ENCODE assay signal across 15 cellular contexts in genomic region chr5:172662596-172662995, GRCh38. TPM values are rescaled to one million over a fixed set of nuclear protein-coding genes. Genes with fewer than 3 reads are reported as not detected.
DNase-seq lines count a peak whose midpoint lies in the region; ATAC-seq and TF ChIP-seq lines count a peak whose summit lies in the region.
"Had no signal": no experiment of that assay in that cellular context is flagged by ENCODE, and none has a peak within 500 bp of the region (broad histone marks: within the 10 kb centered on the region; RNA-seq: fewer than 3 reads in every experiment).

No MANE protein-coding gene starts in this region.

- 91% methylated on average over 2 of the region's 2 CpGs for WGBS in mesenchymal stem cell

- peaks cover 99% of the 10 kb centered on the region for H4K20me1 ChIP-seq in BLaER1

- H3K4me3 ChIP-seq in BLaER1 (no peak overlapping the region), mesenchymal stem cell (ENCODE audit: insufficient read depth in 1 of 2, low read depth in 1 of 2, low read length in 2 of 2) (no peak overlapping the region), tibial artery (no peak overlapping the region)
- H3K4me3 ChIP-seq: PC-9 had no signal

- H3K9me3 ChIP-seq in BLaER1 (no peaks in the 10 kb centered on the region), mesenchymal stem cell (ENCODE audit: control insufficient read depth, low read length) (no peaks in the 10 kb centered on the region), tibial artery (no peaks in the 10 kb centered on the region)

- peak overlapping the region; percentile 27; the same call in 1 of the 2 replicates for H3K9ac ChIP-seq in BLaER1
- no peak overlapping the region for H3K9ac ChIP-seq in mesenchymal stem cell (ENCODE audit: low read length)

- peak overlapping the region in 1 of 2 experiments; percentile 19 for H3K4ac ChIP-seq in mesenchymal stem cell (ENCODE audit: low read depth in 1 of 2, low read length in 2 of 2)

- CTCF ChIA-PET in RWPE1 (lab: Yijun Ruan, JAX): no interaction called here

- DNase-seq in RWPE1 (ENCODE audit: low spot score) (no peak), mesenchymal stem cell (no peak), tibial artery (peak in 1 of 2 donors; percentile 60), iPS-NIHi11 (ENCODE audit: low spot score) (no peak), A172 (ENCODE audit: low spot score) (no peak)
- DNase-seq: HCEC 1CT, Kasumi-1, NCI-H1930, NCI-H2171, NCI-H446 treated with DMSO at 0.1 percent for 48 hours, NCI-H774, PC-9, SHP77 treated with DMSO at 0.1 percent for 48 hours had no signal

- H3K18ac ChIP-seq in mesenchymal stem cell (ENCODE audit: low read depth in 1 of 2, low read length in 2 of 2): peak overlapping the region in 1 of 2 experiments; percentile 11

- no peak overlapping the region for H4K8ac ChIP-seq in mesenchymal stem cell (ENCODE audit: low read length)

- H3K23ac ChIP-seq in mesenchymal stem cell (ENCODE audit: low read length in 2 of 2): no peak overlapping the region

- H3K27ac ChIP-seq in BLaER1 (peak overlapping the region; percentile 82), RWPE1 (peak overlapping the region; percentile 11; the same call in 1 of the 2 replicates), mesenchymal stem cell (ENCODE audit: low read length, poor library complexity, severe bottlenecking) (no peak overlapping the region), tibial artery (peak overlapping the region; percentile 84 to 90)
- H3K27ac ChIP-seq: PC-9 had no signal

- H3K4me2 ChIP-seq in BLaER1 (peak overlapping the region; percentile 80), mesenchymal stem cell (ENCODE audit: low read length, poor library complexity, severe bottlenecking) (no peak overlapping the region)
- H3K4me2 ChIP-seq: PC-9 had no signal

- no peak overlapping the region for H2AK5ac ChIP-seq in mesenchymal stem cell (ENCODE audit: low read length, severe bottlenecking)

- H3K27me3 ChIP-seq in BLaER1 (no peaks in the 10 kb centered on the region), mesenchymal stem cell (ENCODE audit: control insufficient read depth in 1 of 2, insufficient read depth in 1 of 2, low read length in 2 of 2) (peaks cover 0 to 5% of the 10 kb centered on the region in 2 experiments), tibial artery (no peaks in the 10 kb centered on the region)

- no peak overlapping the region for H2BK5ac ChIP-seq in mesenchymal stem cell (ENCODE audit: low read depth, low read length, poor library complexity, severe bottlenecking)

- peak overlapping the region in 1 of 2 experiments; percentile 22 for H2BK12ac ChIP-seq in mesenchymal stem cell (ENCODE audit: low read length in 2 of 2)

- no peak for TF ChIP-seq CTCF in RWPE1 (conservative IDR thresholded peaks at IDR 0.05; ENCODE audit: low read depth)
- no peak for TF ChIP-seq CTCF in tibial artery (IDR thresholded peaks at IDR 0.05)

- peak overlapping the region; percentile 37 for H2BK15ac ChIP-seq in mesenchymal stem cell (ENCODE audit: low read depth, poor library complexity, severe bottlenecking)

- H3K14ac ChIP-seq in mesenchymal stem cell (ENCODE audit: low read length in 2 of 2): no peak overlapping the region

- peaks cover 58% of the 10 kb centered on the region for H3K36me3 ChIP-seq in BLaER1
- H3K36me3 ChIP-seq in mesenchymal stem cell (ENCODE audit: control insufficient read depth in 1 of 2, insufficient read depth in 2 of 2, low read depth in 1 of 2, low read length in 2 of 2): no peaks in the 10 kb centered on the region
- no peaks in the 10 kb centered on the region for H3K36me3 ChIP-seq in tibial artery

- H3K4me1 ChIP-seq in BLaER1 (peaks cover 80% of the 10 kb centered on the region), mesenchymal stem cell (ENCODE audit: control insufficient read depth, insufficient read depth, low read depth, low read length) (peaks cover 9% of the 10 kb centered on the region), tibial artery (peaks cover 8 to 82% (median 42%) of the 10 kb centered on the region in 4 donors)

- peak overlapping the region; percentile 52 for H4K91ac ChIP-seq in mesenchymal stem cell (ENCODE audit: low read length)

- POLR2A ChIA-PET in RWPE1 (lab: Yijun Ruan, JAX; ENCODE audit: low non-redundant PET): no interaction called here

- intact Hi-C loops in tibial artery (cut with DNase I; ENCODE audit: low total_unique reads): no loop called here

- H3K79me1 ChIP-seq in mesenchymal stem cell (replicated peaks; ENCODE audit: low read length, poor library complexity, severe bottlenecking): no peaks in the 10 kb centered on the region

- H2AFZ ChIP-seq in mesenchymal stem cell (ENCODE audit: low read depth, low read length): no peak overlapping the region
- H2AFZ ChIP-seq: PC-9 had no signal

- ATAC-seq in GM18873 (IDR thresholded peaks at IDR 0.05; ENCODE audit: low FRiP score, unreplicated experiment): no peak

- H2BK120ac ChIP-seq in mesenchymal stem cell (ENCODE audit: low read depth, low read length): no peak overlapping the region

RNA-seq across cellular contexts. Expression of gene NEURL1B, which starts 21.5 kb away (rescaled TPM):
- polyA plus RNA-seq in mesenchymal stem cell (2013, experiment 1 of 2): 2.0 TPM
- polyA plus RNA-seq in mesenchymal stem cell (2013, experiment 2 of 2): 1.8 TPM
- 7.2 and 12.2 TPM in 2 replicates for total RNA-seq in A172 (2014; rRNA removed; shearing (Covaris generic))
